8 cellular contexts compared by ENCODE assay signal in genomic region chr10:13348216-13349017, GRCh38. TPM values are rescaled to one million over a fixed set of nuclear protein-coding genes. Genes with fewer than 3 reads are reported as not detected.
DNase-seq lines count a peak whose midpoint lies in the region; ATAC-seq, FAIRE-seq and TF ChIP-seq lines count a peak whose summit lies in the region.

Gene SEPHS1, minus strand, starts transcription at chr10:13348293. Its CDS starts 3,343 bp downstream, at chr10:13344950.

- DNase-seq in CD1c-positive myeloid dendritic cell (ENCODE audit: extremely low spot score) (peak; percentile 75), GM19239 (ENCODE audit: insufficient read length, low spot score) (peak; percentile 94), activated T-cell treated with anti-CD3 and anti-CD28 coated beads for 24 hours (ENCODE audit: low read depth) (peak; percentile 77), epithelial cell of prostate (ENCODE audit: low read depth, low spot score) (no peak), mucosa of descending colon (peak; percentile 80 to 86 (median 86))
- peak; percentile 40 to 66 for DNase-seq in stimulated activated CD8-positive, alpha-beta memory T cell treated with anti-CD3 and anti-CD28 coated beads, Interleukin-4, amount 100 ng/mL, for 4 hours (ENCODE audit: low read depth in 2 of 2, low spot score in 1 of 2)

- no peaks in the 10 kb centered on the region for H3K9me2 ChIP-seq in OCI-LY1 (ENCODE audit: low read depth, low read length)

- ATAC-seq in HG03457 (IDR thresholded peaks at IDR 0.05; ENCODE audit: unreplicated experiment) (peak; percentile 41), mucosa of descending colon (peak; percentile 76)

- FAIRE-seq in GM19239 (lab: Jason Lieb, UNC) = peak; percentile 81

- H3K79me2 ChIP-seq in OCI-LY1 (ENCODE audit: insufficient read depth, low read length) = peaks cover 7% of the 10 kb centered on the region

- no peaks in the 10 kb centered on the region for H4K20me1 ChIP-seq in OCI-LY1 (ENCODE audit: insufficient read depth, low read length)

- H3K27me3 ChIP-seq in OCI-LY1 (ENCODE audit: insufficient read depth, low read length) = no peaks in the 10 kb centered on the region

- TF ChIP-seq CTCF in OCI-LY1 (IDR thresholded peaks at IDR 0.05; ENCODE audit: low read length) (no peak), mucosa of descending colon (IDR thresholded peaks at IDR 0.05) (no peak)

- peaks cover 24% of the 10 kb centered on the region for H3K4me1 ChIP-seq in OCI-LY1 (ENCODE audit: insufficient read depth, low read length, severe bottlenecking)
- peaks cover 15% of the 10 kb centered on the region for H3K4me1 ChIP-seq in mucosa of descending colon (ENCODE audit: low read depth)

- intact Hi-C loops in mucosa of descending colon (cut with DNase I, micrococcal nuclease) = no loop called here

- peak within 1 kb of the TSS; percentile 98 for H3K9ac ChIP-seq in OCI-LY1 (ENCODE audit: low read length)

- peak within 1 kb of the TSS; percentile 39 for H3K27ac ChIP-seq in OCI-LY1 (ENCODE audit: low read depth, low read length, poor library complexity, severe bottlenecking)
- peak within 1 kb of the TSS; percentile 88 for H3K27ac ChIP-seq in epithelial cell of prostate

- no peaks in the 10 kb centered on the region for H3F3A ChIP-seq in OCI-LY1 (ENCODE audit: insufficient read depth, low read length)

- H2AFZ ChIP-seq in OCI-LY1 (ENCODE audit: low read length) = no peak within 1 kb of the TSS; the same call in 1 of the 2 replicates

- H3K4me2 ChIP-seq in OCI-LY1 (ENCODE audit: low read length) = peak within 1 kb of the TSS; percentile 100

- H3K36me3 ChIP-seq in OCI-LY1 (ENCODE audit: insufficient read depth, low read length) (peaks cover 12% of the 10 kb centered on the region), mucosa of descending colon (ENCODE audit: low read depth) (no peaks in the 10 kb centered on the region)

- no peaks in the 10 kb centered on the region for H3K9me3 ChIP-seq in OCI-LY1 (ENCODE audit: low read length)
- H3K9me3 ChIP-seq in mucosa of descending colon = no peaks in the 10 kb centered on the region

- H3K4me3 ChIP-seq in OCI-LY1 (ENCODE audit: low read depth, low read length, poor library complexity, severe bottlenecking) = peak within 1 kb of the TSS; percentile 97
- H3K4me3 ChIP-seq in mucosa of descending colon = peak within 1 kb of the TSS; percentile 87

RNA-seq across cellular contexts. Expression of gene SEPHS1, which starts in this region (rescaled TPM):
- total RNA-seq in mucosa of descending colon = 10 to 100 TPM; 32.3 to 40.3 (median 36.6) TPM
